Comparison of ENCODE assay signal across 17 cellular contexts in genomic region chr11:116211166-116211565, GRCh38.
DNase-seq lines count a peak whose midpoint lies in the region; ATAC-seq and TF ChIP-seq lines count a peak whose summit lies in the region.
"Had no signal": no experiment of that assay in that cellular context is flagged by ENCODE, and none has a peak within 500 bp of the region (broad histone marks: within the 10 kb centered on the region; RNA-seq: fewer than 3 reads in every experiment).

No MANE protein-coding gene starts in this region.

- H3K9ac ChIP-seq in colonic mucosa (ENCODE audit: low read depth in 2 of 2, low read length in 2 of 2): no peak overlapping the region
- H3K9ac ChIP-seq: BLaER1 had no signal

- no peaks in the 10 kb centered on the region for H3K36me3 Mint-ChIP-seq in Caco-2 (ENCODE audit: insufficient read depth, unreplicated experiment)
- H3K36me3 Mint-ChIP-seq: CD14-positive monocyte; CD4-positive, alpha-beta memory T cell; IgD-negative memory B cell had no signal

- peak; percentile 83 for ATAC-seq in mucosa of descending colon
- ATAC-seq in GM19351 (IDR thresholded peaks at IDR 0.05; ENCODE audit: unreplicated experiment): no peak
- ATAC-seq in GM21619 (IDR thresholded peaks at IDR 0.05; ENCODE audit: unreplicated experiment): no peak
- ATAC-seq: GM23338, HCT116, HepG2 had no signal

- CTCF ChIA-PET in Caco-2 (lab: Charles Lee): interaction anchor here (1.3 to 1.4 kb wide), 2 partner anchors 13 to 34 kb away, joined by 3 to 5 read pairs; no protein-coding TSS in a partner anchor

- H3K27ac ChIP-seq in colonic mucosa (no peak overlapping the region), transverse colon (no peak overlapping the region)
- H3K27ac ChIP-seq: BLaER1 had no signal

- no peak for TF ChIP-seq CTCF in Caco-2 (IDR thresholded peaks at IDR 0.05; ENCODE audit: insufficient read depth in 1 of 2, low read depth in 1 of 2, low read length in 1 of 2, severe bottlenecking in 1 of 2, unreplicated experiment in 1 of 2)
- no peak for TF ChIP-seq CTCF in colonic mucosa (IDR thresholded peaks at IDR 0.05)
- TF ChIP-seq CTCF in mucosa of descending colon (IDR thresholded peaks at IDR 0.05): no peak
- TF ChIP-seq CTCF in transverse colon (IDR thresholded peaks at IDR 0.05): no peak

- 33 to 45% methylated on average over 2 to 6 of the region's 6 CpGs for WGBS in transverse colon (ENCODE audit: low coverage in 1 of 2), 2 donors

- H3K4me1 Mint-ChIP-seq in Caco-2 (ENCODE audit: low read depth, unreplicated experiment): peaks cover 17% of the 10 kb centered on the region
- H3K4me1 Mint-ChIP-seq: CD14-positive monocyte; CD4-positive, alpha-beta memory T cell; IgD-negative memory B cell had no signal

- no peak for TF ChIP-seq POLR2A in transverse colon (IDR thresholded peaks at IDR 0.05)

- intact Hi-C loops in Caco-2 (cut with micrococcal nuclease; ENCODE audit: unreplicated experiment): no loop called here
- intact Hi-C loops in colonic mucosa (cut with DNase I): loop anchor here (10.0 kb wide), 1 partner anchor 216 kb away; no protein-coding TSS in a partner anchor
- intact Hi-C loops in mucosa of descending colon (cut with DNase I, micrococcal nuclease): no loop called here
- intact Hi-C loops in transverse colon (cut with DNase I; ENCODE audit: low total_unique reads): no loop called here

- H3K4me3 ChIP-seq in Caco-2 (ENCODE audit: low read depth, low read length) (no peak overlapping the region), colonic mucosa (no peak overlapping the region), mucosa of descending colon (no peak overlapping the region), transverse colon (no peak overlapping the region)
- H3K4me3 ChIP-seq: BLaER1, GM23338 had no signal

- no peaks in the 10 kb centered on the region for H3K36me3 ChIP-seq in Caco-2 (ENCODE audit: control insufficient read depth, insufficient read depth, low read length)
- no peaks in the 10 kb centered on the region for H3K36me3 ChIP-seq in colonic mucosa
- no peaks in the 10 kb centered on the region for H3K36me3 ChIP-seq in mucosa of descending colon (ENCODE audit: low read depth)
- H3K36me3 ChIP-seq in transverse colon: no peaks in the 10 kb centered on the region
- H3K36me3 ChIP-seq: BLaER1 had no signal

- TF ChIP-seq EP300 in transverse colon (IDR thresholded peaks at IDR 0.05; ENCODE audit: low read depth): no peak

- in situ Hi-C loops in transverse colon (cut with MboI; ENCODE audit: low pct_ligation_motif_present in 1 of 4, low pct_unique_long_range_greater_than_20kb in 1 of 4, low sequenced_read_pairs in 3 of 4): loop anchor here in 1 of 4 donors (25.0 kb wide), 2 partner anchors 476 to 874 kb away; no protein-coding TSS in a partner anchor

- no TSS peak for BruUV-seq in Caco-2 (replicated peaks; lab: Mats Ljungman, UMichigan)

- H3K4me3 Mint-ChIP-seq in Caco-2 (ENCODE audit: unreplicated experiment): no peak overlapping the region
- H3K4me3 Mint-ChIP-seq: CD14-positive monocyte; CD4-positive, alpha-beta memory T cell; GM23338; IgD-negative memory B cell had no signal

- H3K4me1 ChIP-seq in Caco-2: no peaks in the 10 kb centered on the region
- no peaks in the 10 kb centered on the region for H3K4me1 ChIP-seq in colonic mucosa
- H3K4me1 ChIP-seq in mucosa of descending colon (ENCODE audit: low read depth): no peaks in the 10 kb centered on the region
- no peaks in the 10 kb centered on the region for H3K4me1 ChIP-seq in transverse colon
- H3K4me1 ChIP-seq: BLaER1 had no signal

- H3K9me3 Mint-ChIP-seq in Caco-2 (ENCODE audit: unreplicated experiment): no peaks in the 10 kb centered on the region
- H3K9me3 Mint-ChIP-seq: CD14-positive monocyte; CD4-positive, alpha-beta memory T cell; GM23338 had no signal

- peak overlapping the region; percentile 43 for H3K27ac Mint-ChIP-seq in Caco-2 (ENCODE audit: unreplicated experiment)
- H3K27ac Mint-ChIP-seq: CD14-positive monocyte; CD4-positive, alpha-beta memory T cell; GM23338; IgD-negative memory B cell had no signal

- POLR2A ChIA-PET in Caco-2 (lab: Charles Lee): no interaction called here

- no peaks in the 10 kb centered on the region for H3K27me3 ChIP-seq in Caco-2 (replicated peaks; ENCODE audit: control insufficient read depth, insufficient read depth, low read length)
- no peaks in the 10 kb centered on the region for H3K27me3 ChIP-seq in colonic mucosa
- H3K27me3 ChIP-seq in transverse colon: no peaks in the 10 kb centered on the region
- H3K27me3 ChIP-seq: BLaER1 had no signal

- no peaks in the 10 kb centered on the region for H3K9me3 ChIP-seq in Caco-2
- no peaks in the 10 kb centered on the region for H3K9me3 ChIP-seq in colonic mucosa
- H3K9me3 ChIP-seq in mucosa of descending colon: no peaks in the 10 kb centered on the region
- H3K9me3 ChIP-seq in transverse colon: no peaks in the 10 kb centered on the region
- H3K9me3 ChIP-seq: BLaER1 had no signal

- H3K27me3 Mint-ChIP-seq in Caco-2 (ENCODE audit: insufficient read depth, unreplicated experiment): no peaks in the 10 kb centered on the region

- DNase-seq in Caco-2 (peak in 1 of 2 experiments; percentile 9), colonic mucosa (peak; percentile 25), mucosa of descending colon (peak in 2 of 3 donors; percentile 12 to 30), transverse colon (peak; percentile 24), NCI-H82 treated with DMSO at 0.1 percent for 48 hours (lab: John Stamatoyannopoulos, UW; ENCODE audit: unreplicated experiment) (no peak)
- DNase-seq: 8988T; Calu3; CD4-positive, alpha-beta memory T cell; DMS79 treated with DMSO at 0.1 percent for 48 hours had no signal
